7 cellular contexts compared by ENCODE assay signal in the genomic region with DNA sequence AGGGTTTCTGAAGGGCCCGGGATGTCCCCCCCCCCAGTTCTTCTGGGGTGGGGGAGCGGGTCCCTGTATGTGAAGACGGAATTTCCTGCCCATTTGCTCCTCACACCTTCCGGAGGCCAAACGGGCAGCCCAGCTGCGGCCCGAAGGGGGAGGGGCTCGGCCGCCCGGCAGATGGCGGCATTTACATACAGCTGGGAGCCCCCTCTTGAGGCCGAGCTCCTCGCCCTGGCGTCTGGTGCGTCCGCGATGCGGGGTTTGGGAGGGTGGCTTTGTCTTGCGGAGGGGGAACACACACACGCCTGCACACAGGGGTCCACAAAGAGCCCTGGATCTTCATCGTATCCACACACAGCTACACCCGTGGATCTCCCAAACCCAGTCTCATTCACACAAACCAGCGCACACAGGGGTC. TPM values are rescaled to one million over a fixed set of nuclear protein-coding genes. Genes with fewer than 3 reads are reported as not detected.
DNase-seq lines count a peak whose midpoint lies in the region; ATAC-seq and TF ChIP-seq lines count a peak whose summit lies in the region.

No MANE protein-coding gene starts in this region.

- ATAC-seq in RWPE2 (ENCODE audit: low read depth) (peak; percentile 67; the same call in 2 of the 3 replicates), GM19395 (IDR thresholded peaks at IDR 0.05; ENCODE audit: unreplicated experiment) (no peak)

- no peaks in the 10 kb centered on the region for H3K9me3 Mint-ChIP-seq in nephron

- H3K27ac ChIP-seq in RWPE2 (ENCODE audit: poor library complexity, severe bottlenecking): no peak overlapping the region
- H3K27ac ChIP-seq in effector memory CD4-positive, alpha-beta T cell (ENCODE audit: insufficient read depth, low read length, poor library complexity, severe bottlenecking): no peak overlapping the region

- H3K27me3 Mint-ChIP-seq in nephron (ENCODE audit: low read depth): peaks cover 68% of the 10 kb centered on the region

- H3K27me3 ChIP-seq in RWPE2 (ENCODE audit: insufficient read depth, poor library complexity, severe bottlenecking): peaks cover 33% of the 10 kb centered on the region
- H3K27me3 ChIP-seq in effector memory CD4-positive, alpha-beta T cell (replicated peaks; ENCODE audit: control insufficient read depth, insufficient read depth, low read length, poor library complexity, severe bottlenecking): peaks cover 33% of the 10 kb centered on the region

- H3K36me3 ChIP-seq in ES-I3 (ENCODE audit: insufficient read depth, low read length) (no peaks in the 10 kb centered on the region), RWPE2 (ENCODE audit: low read depth) (no peaks in the 10 kb centered on the region)
- no peaks in the 10 kb centered on the region for H3K36me3 ChIP-seq in effector memory CD4-positive, alpha-beta T cell (ENCODE audit: control insufficient read depth, insufficient read depth, low read length)

- H3K4me1 Mint-ChIP-seq in nephron: peaks cover 14% of the 10 kb centered on the region

- TF ChIP-seq CTCF in RWPE2 (IDR thresholded peaks at IDR 0.05; ENCODE audit: poor library complexity, severe bottlenecking) (peak; percentile 50), nephron (IDR thresholded peaks at IDR 0.05; ENCODE audit: unreplicated experiment in 3 of 3) (peak; percentile 35 to 53 (median 47))

- DNase-seq in M059J (ENCODE audit: low read depth) (peak; percentile 46), RWPE2 (ENCODE audit: low spot score) (no peak), AG08395 (ENCODE audit: low spot score) (no peak)
- no peak for DNase-seq in effector memory CD4-positive, alpha-beta T cell

- peak overlapping the region; percentile 40 to 68 (median 62) for H3K4me3 Mint-ChIP-seq in nephron

- H3K27ac Mint-ChIP-seq in nephron: no peak overlapping the region

- H3K4me3 ChIP-seq in RWPE2 (ENCODE audit: severe bottlenecking): no peak overlapping the region
- peak overlapping the region; percentile 20 for H3K4me3 ChIP-seq in effector memory CD4-positive, alpha-beta T cell (ENCODE audit: insufficient read depth, low read depth, low read length, poor library complexity, severe bottlenecking)

- peaks cover 2% of the 10 kb centered on the region for H3K36me3 Mint-ChIP-seq in nephron (ENCODE audit: low read depth)

- peaks cover 6% of the 10 kb centered on the region; the same call in 1 of the 2 replicates for H3K4me1 ChIP-seq in ES-I3 (ENCODE audit: insufficient read depth, low read length)
- H3K4me1 ChIP-seq in RWPE2 (ENCODE audit: insufficient read depth, poor library complexity, severe bottlenecking): no peaks in the 10 kb centered on the region
- H3K4me1 ChIP-seq in effector memory CD4-positive, alpha-beta T cell (ENCODE audit: control insufficient read depth, insufficient read depth, low read length, poor library complexity, severe bottlenecking): peaks cover 19% of the 10 kb centered on the region

- H3K9me3 ChIP-seq in ES-I3 (ENCODE audit: control insufficient read depth, insufficient read depth, low read length): no peaks in the 10 kb centered on the region
- H3K9me3 ChIP-seq in RWPE2 (ENCODE audit: severe bottlenecking): no peaks in the 10 kb centered on the region
- no peaks in the 10 kb centered on the region for H3K9me3 ChIP-seq in effector memory CD4-positive, alpha-beta T cell (ENCODE audit: control insufficient read depth, low read length)

- peak overlapping the region; percentile 65 for H3K9ac ChIP-seq in ES-I3 (ENCODE audit: low read depth, low read length)

RNA-seq across cellular contexts. Expression of a gene that starts 0.9 kb away (rescaled TPM):
- 0.86 and 2.3 TPM in 2 replicates for total RNA-seq in M059J (2014; rRNA removed; shearing (Covaris generic))

RNA-seq across cellular contexts. Expression of a gene that starts 17.1 kb away (rescaled TPM):
- not detected in 2 replicates for total RNA-seq in M059J (2014; rRNA removed; shearing (Covaris generic))

RNA-seq across cellular contexts. Expression of a gene that starts 17.2 kb away (rescaled TPM):
- 88.1 and 93.0 TPM in 2 replicates for total RNA-seq in M059J (2014; rRNA removed; shearing (Covaris generic))

RNA-seq across cellular contexts. Expression of a gene that starts 34.8 kb away (rescaled TPM):
- 7.4 and 8.9 TPM in 2 replicates for total RNA-seq in M059J (2014; rRNA removed; shearing (Covaris generic))

RNA-seq across cellular contexts. Expression of a gene that starts 42.1 kb away (rescaled TPM):
- 16.4 and 20.0 TPM in 2 replicates for total RNA-seq in M059J (2014; rRNA removed; shearing (Covaris generic))
